In genomic region chr18:36284671-36285295, GRCh38 we compare ENCODE assay signal across 8 cellular contexts. TPM values are rescaled to one million over a fixed set of nuclear protein-coding genes. Genes with fewer than 3 reads are reported as not detected.
DNase-seq lines count a peak whose midpoint lies in the region; ATAC-seq and TF ChIP-seq lines count a peak whose summit lies in the region.

No MANE protein-coding gene starts in this region.

- no peaks in the 10 kb centered on the region for H3K4me1 Mint-ChIP-seq in Calu3 (ENCODE audit: low read depth, unreplicated experiment)
- H3K4me1 Mint-ChIP-seq in activated CD8-positive, alpha-beta T cell treated with anti-CD3 and anti-CD28 coated beads for 36 hours (ENCODE audit: low read depth): no peaks in the 10 kb centered on the region
- no peaks in the 10 kb centered on the region for H3K4me1 Mint-ChIP-seq in T-helper 2 cell treated with Interferon-gamma antibody and Interleukin-4, amounts not matched to agents 5 μg/mL and 100 μg/mL, for 36 hours (ENCODE audit: low read depth)

- H3K27me3 ChIP-seq in ovary: no peaks in the 10 kb centered on the region

- WGBS in ovary, 3 donors: 29 to 31% (median 29%) methylated on average over 6 of the region's 6 CpGs

- no peak overlapping the region for H3K27ac Mint-ChIP-seq in Calu3 (ENCODE audit: unreplicated experiment)
- H3K27ac Mint-ChIP-seq in activated CD8-positive, alpha-beta T cell treated with anti-CD3 and anti-CD28 coated beads for 36 hours: no peak overlapping the region
- no peak overlapping the region for H3K27ac Mint-ChIP-seq in T-helper 2 cell treated with Interferon-gamma antibody and Interleukin-4, amounts not matched to agents 5 μg/mL and 100 μg/mL, for 36 hours

- H3K4me3 ChIP-seq in fibroblast of villous mesenchyme (ENCODE audit: low read depth, low read length) (no peak overlapping the region), ovary (no peak overlapping the region)

- peak; percentile 45 for DNase-seq in Calu3
- DNase-seq in HCEC 1CT: peak; percentile 58
- peak; percentile 56 for DNase-seq in NCI-H460 (ENCODE audit: extremely low read depth, low read depth)
- peak; percentile 57 for DNase-seq in activated CD8-positive, alpha-beta T cell treated with anti-CD3 and anti-CD28 coated beads for 36 hours
- DNase-seq in fibroblast of villous mesenchyme (ENCODE audit: low read depth): peak; percentile 76
- DNase-seq in ovary: peak in 1 of 5 donors; percentile 66
- DNase-seq in T-helper 2 cell treated with Interferon-gamma antibody and Interleukin-4, amounts not matched to agents 5 μg/mL and 100 μg/mL, for 36 hours (ENCODE audit: low spot score): no peak

- peak; percentile 74 for ATAC-seq in activated CD8-positive, alpha-beta T cell treated with anti-CD3 and anti-CD28 coated beads for 36 hours
- ATAC-seq in GM21360 (IDR thresholded peaks at IDR 0.05; ENCODE audit: unreplicated experiment): no peak

- BruUV-seq in Calu3 (replicated peaks; lab: Mats Ljungman, UMichigan): no TSS peak

- H3K27ac ChIP-seq in ovary: no peak overlapping the region

- no peaks in the 10 kb centered on the region for H3K4me1 ChIP-seq in ovary (ENCODE audit: insufficient read depth)

- H3K36me3 ChIP-seq in ovary: no peaks in the 10 kb centered on the region

- no peak for TF ChIP-seq EP300 in ovary (IDR thresholded peaks at IDR 0.05)

- H3K36me3 Mint-ChIP-seq in Calu3 (ENCODE audit: insufficient read depth, unreplicated experiment): no peaks in the 10 kb centered on the region
- no peaks in the 10 kb centered on the region for H3K36me3 Mint-ChIP-seq in activated CD8-positive, alpha-beta T cell treated with anti-CD3 and anti-CD28 coated beads for 36 hours (ENCODE audit: low read depth)
- H3K36me3 Mint-ChIP-seq in T-helper 2 cell treated with Interferon-gamma antibody and Interleukin-4, amounts not matched to agents 5 μg/mL and 100 μg/mL, for 36 hours (ENCODE audit: low read depth): no peaks in the 10 kb centered on the region

- intact Hi-C loops in Calu3 (cut with micrococcal nuclease; ENCODE audit: unreplicated experiment): loop anchor here (1.0 to 10.0 kb wide), 5 partner anchors 188 to 528 kb away; no protein-coding TSS in a partner anchor
- intact Hi-C loops in activated CD8-positive, alpha-beta T cell treated with anti-CD3 and anti-CD28 coated beads for 36 hours (cut with micrococcal nuclease): loop anchor here (1.0 to 10.0 kb wide), 4 partner anchors 188 to 880 kb away; no protein-coding TSS in a partner anchor
- intact Hi-C loops in ovary (cut with DNase I): loop anchor here in 3 of 4 donors (5.0 to 10.0 kb wide), 4 partner anchors 80 to 270 kb away; no protein-coding TSS in a partner anchor

- H3K9me3 ChIP-seq in ovary: no peaks in the 10 kb centered on the region

- H3K9me3 Mint-ChIP-seq in Calu3 (ENCODE audit: low read depth, unreplicated experiment): peaks cover 3% of the 10 kb centered on the region
- no peaks in the 10 kb centered on the region for H3K9me3 Mint-ChIP-seq in activated CD8-positive, alpha-beta T cell treated with anti-CD3 and anti-CD28 coated beads for 36 hours
- H3K9me3 Mint-ChIP-seq in T-helper 2 cell treated with Interferon-gamma antibody and Interleukin-4, amounts not matched to agents 5 μg/mL and 100 μg/mL, for 36 hours: no peaks in the 10 kb centered on the region

- peaks cover 17% of the 10 kb centered on the region for H3K27me3 Mint-ChIP-seq in Calu3 (ENCODE audit: unreplicated experiment)
- H3K27me3 Mint-ChIP-seq in activated CD8-positive, alpha-beta T cell treated with anti-CD3 and anti-CD28 coated beads for 36 hours: peaks cover 15% of the 10 kb centered on the region
- H3K27me3 Mint-ChIP-seq in T-helper 2 cell treated with Interferon-gamma antibody and Interleukin-4, amounts not matched to agents 5 μg/mL and 100 μg/mL, for 36 hours (ENCODE audit: low read depth): peaks cover 11% of the 10 kb centered on the region

- CTCF ChIA-PET in Calu3 (lab: Charles Lee): interaction anchor here (0.6 to 1.6 kb wide), 8 partner anchors 156 to 898 kb away, joined by 3 to 11 read pairs (median 4); partner anchors contain the start of gene SLC39A6
- CTCF ChIA-PET in activated CD8-positive, alpha-beta T cell treated with anti-CD3 and anti-CD28 coated beads for 36 hours (lab: Charles Lee): interaction anchor here (0.6 to 6.0 kb wide), 29 partner anchors 9 to 898 kb away, joined by 3 to 53 read pairs (median 4); partner anchors contain the start of gene SLC39A6

- no peak overlapping the region for H3K4me3 Mint-ChIP-seq in Calu3 (ENCODE audit: low read depth, unreplicated experiment)
- no peak overlapping the region for H3K4me3 Mint-ChIP-seq in activated CD8-positive, alpha-beta T cell treated with anti-CD3 and anti-CD28 coated beads for 36 hours
- H3K4me3 Mint-ChIP-seq in T-helper 2 cell treated with Interferon-gamma antibody and Interleukin-4, amounts not matched to agents 5 μg/mL and 100 μg/mL, for 36 hours: no peak overlapping the region

- POLR2A ChIA-PET in activated CD8-positive, alpha-beta T cell treated with anti-CD3 and anti-CD28 coated beads for 36 hours (lab: Charles Lee): no interaction called here

- TF ChIP-seq CTCF in Calu3 (IDR thresholded peaks at IDR 0.05; ENCODE audit: unreplicated experiment): peak; percentile 65
- peak; percentile 79 for TF ChIP-seq CTCF in activated CD8-positive, alpha-beta T cell treated with anti-CD3 and anti-CD28 coated beads for 36 hours (IDR thresholded peaks at IDR 0.05)
- TF ChIP-seq CTCF in fibroblast of villous mesenchyme (IDR thresholded peaks at IDR 0.05; ENCODE audit: insufficient read depth, low read depth, low read length): peak; percentile 83
- peak; percentile 88 to 91 (median 91) for TF ChIP-seq CTCF in ovary (IDR thresholded peaks at IDR 0.05)

- peak; percentile 21 for TF ChIP-seq POLR2A in ovary (IDR thresholded peaks at IDR 0.05)

RNA-seq across cellular contexts. Expression of gene FHOD3, which starts 12.7 kb away (rescaled TPM):
- 1.4 and 2.9 TPM in 2 replicates for total RNA-seq in Calu3 (2022)
- total RNA-seq in NCI-H460 (2014; rRNA removed; shearing (Covaris generic)): 17.5 and 23.1 TPM in 2 replicates
- polyA plus RNA-seq in NCI-H460 (2014; cell fraction: nucleus; rRNA removed): 5.0 and 7.7 TPM in 2 replicates
- total RNA-seq in activated CD8-positive, alpha-beta T cell treated with anti-CD3 and anti-CD28 coated beads for 36 hours: not detected
- total RNA-seq in fibroblast of villous mesenchyme: 5.2 TPM in 2 replicates
- 10 to 100 TPM in 4 of 7 donors, 1 to 10 TPM in 3; 3.5 to 20.0 (median 11.0) TPM for total RNA-seq in ovary
- 10 to 100 TPM in 1 of 2 donors, 1 to 10 TPM in 1; 5.5 to 62.5 TPM for polyA plus RNA-seq in ovary
